In genomic region chrX:23332101-23332887, GRCh38 we compare ENCODE assay signal across 8 cellular contexts. TPM values are rescaled to one million over a fixed set of nuclear protein-coding genes. Genes with fewer than 3 reads are reported as not detected.
DNase-seq lines count a peak whose midpoint lies in the region; ATAC-seq and TF ChIP-seq lines count a peak whose summit lies in the region.
"Had no signal": no experiment of that assay in that cellular context is flagged by ENCODE, and none has a peak within 500 bp of the region (broad histone marks: within the 10 kb centered on the region; RNA-seq: fewer than 3 reads in every experiment).

No MANE protein-coding gene starts in this region.

- H3K4me1 ChIP-seq in iPS-18a (ENCODE audit: control insufficient read depth, low read depth, low read length) (peaks cover 19% of the 10 kb centered on the region), spleen (peaks cover 0 to 32% (median 15%) of the 10 kb centered on the region in 6 donors)

- H3K4me3 ChIP-seq in iPS-18a (ENCODE audit: low read length): peak overlapping the region; percentile 65
- peak overlapping the region in 1 of 8 donors; percentile 56 for H3K4me3 ChIP-seq in spleen

- peak; percentile 24 for DNase-seq in GM13977 (ENCODE audit: low spot score)
- DNase-seq in NCI-H748 treated with DMSO at 0.1 percent for 48 hours (lab: John Stamatoyannopoulos, UW): peak; percentile 25
- peak; percentile 56 for DNase-seq in spleen
- DNase-seq in NCI-H146 treated with DMSO at 0.1 percent for 48 hours (lab: John Stamatoyannopoulos, UW; ENCODE audit: unreplicated experiment): no peak

- in situ Hi-C loops in GM13977 (cut with MboI; ENCODE audit: low pct_unique_long_range_greater_than_20kb, low sequenced_read_pairs, unreplicated experiment): no loop called here

- ATAC-seq in GM21737 (IDR thresholded peaks at IDR 0.05; ENCODE audit: unreplicated experiment) (no peak), HG03175 (IDR thresholded peaks at IDR 0.05; ENCODE audit: unreplicated experiment) (no peak)

- TF ChIP-seq CTCF in GM13977 (IDR thresholded peaks at IDR 0.05; ENCODE audit: extremely low read depth, insufficient read depth, missing control alignments) (no peak), spleen (IDR thresholded peaks at IDR 0.05 in 8 of 11, conservative IDR thresholded peaks at IDR 0.05 in 3 of 11) (no peak)

- intact Hi-C loops in spleen (cut with DNase I; ENCODE audit: low total_unique reads): no loop called here

- no peaks in the 10 kb centered on the region for H3K9me3 ChIP-seq in iPS-18a (ENCODE audit: control insufficient read depth, low read depth, low read length)
- H3K9me3 ChIP-seq in spleen: no peaks in the 10 kb centered on the region

- H3K36me3 ChIP-seq in iPS-18a (ENCODE audit: control insufficient read depth, low read depth, low read length) (no peaks in the 10 kb centered on the region), spleen (no peaks in the 10 kb centered on the region)

- no peak for TF ChIP-seq POLR2A in spleen (IDR thresholded peaks at IDR 0.05)

- H3K9ac ChIP-seq in iPS-18a (ENCODE audit: low read length): no peak overlapping the region

- H3K27me3 ChIP-seq in iPS-18a (ENCODE audit: control insufficient read depth, insufficient read depth, low read length): peaks cover 72% of the 10 kb centered on the region
- peaks cover 0 to 69% (median 44%) of the 10 kb centered on the region in 7 donors for H3K27me3 ChIP-seq in spleen (replicated peaks in 1 of 7)

- 1 to 37% (median 2%) methylated on average over 28 to 42 of the region's 42 CpGs for WGBS in spleen, 5 donors

- no peak overlapping the region for H3K27ac ChIP-seq in iPS-18a (ENCODE audit: low read length)
- no peak overlapping the region for H3K27ac ChIP-seq in spleen

RNA-seq across cellular contexts. Expression of gene PTCHD1, which starts 2.4 kb away (rescaled TPM):
- under 1 TPM; 0.33 to 0.89 (median 0.49) TPM for total RNA-seq in spleen
- under 1 TPM; 0.07 to 0.13 (median 0.08) TPM for polyA plus RNA-seq in spleen
- total RNA-seq: activated naive CD4-positive, alpha-beta T cell treated with anti-CD3 and anti-CD28 coated beads, Interleukin-2, amount 50 U/mL, for 72 hours had no signal
